In the genomic region with DNA sequence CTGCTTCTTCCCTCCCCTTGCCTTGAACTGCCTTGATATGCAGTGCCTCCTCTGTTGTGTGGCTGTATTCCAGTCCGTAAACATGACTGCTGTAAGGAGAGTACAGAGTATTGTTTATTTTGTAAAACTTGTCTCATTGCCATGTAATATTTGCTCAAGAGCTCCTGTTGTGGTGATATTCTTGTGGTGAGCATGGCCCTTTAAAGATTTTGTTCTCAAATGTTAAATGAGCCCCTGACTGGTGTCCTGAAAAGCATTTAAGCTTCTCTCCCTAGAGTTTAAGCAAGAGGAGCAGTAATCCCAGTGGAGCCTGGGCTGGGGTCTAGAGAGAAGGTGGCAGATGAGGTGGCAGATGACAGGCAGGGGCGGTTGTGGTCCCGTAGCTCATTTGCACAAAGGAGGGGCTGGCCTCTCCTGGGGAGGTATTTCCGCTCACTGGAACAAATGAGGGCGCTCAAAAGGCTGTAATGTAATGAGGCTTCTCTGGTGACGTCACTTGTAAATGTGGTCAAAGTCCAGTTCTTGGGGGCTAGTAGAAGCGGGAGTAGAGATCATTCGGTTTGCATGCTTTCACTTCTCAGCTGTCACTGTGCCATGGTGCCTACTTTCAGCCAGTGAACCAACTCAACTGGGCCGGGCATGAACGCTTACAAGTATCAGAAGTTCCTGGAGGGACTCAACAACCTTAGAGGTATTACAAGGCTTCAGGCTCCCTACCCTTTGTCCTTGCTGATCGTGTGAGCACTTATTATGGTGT, we compare ENCODE assay signal across 8 cellular contexts. TPM values are rescaled to one million over a fixed set of nuclear protein-coding genes. Genes with fewer than 3 reads are reported as not detected.
A peak's percentile ranks its signal among the peaks of the same experiment; 100 is the strongest.
DNase-seq lines count a peak whose midpoint lies in the region; ATAC-seq and TF ChIP-seq lines count a peak whose summit lies in the region.
"Had no signal": no experiment of that assay in that cellular context is flagged by ENCODE, and none has a peak within 500 bp of the region (broad histone marks: within the 10 kb centered on the region; RNA-seq: fewer than 3 reads in every experiment).

No MANE protein-coding gene starts in this region.

- no peaks in the 10 kb centered on the region for H3K36me3 Mint-ChIP-seq in effector memory CD8-positive, alpha-beta T cell (ENCODE audit: insufficient read depth)
- H3K36me3 Mint-ChIP-seq: activated naive CD4-positive, alpha-beta T cell treated with anti-CD3 and anti-CD28 coated beads, Interleukin-2, amount 50 U/mL, for 24 hours had no signal

- peaks cover 5 to 6% of the 10 kb centered on the region in 2 donors for H3K4me1 Mint-ChIP-seq in effector memory CD8-positive, alpha-beta T cell (ENCODE audit: low read depth in 2 of 2)

- no peak for TF ChIP-seq CTCF in smooth muscle cell (IDR thresholded peaks at IDR 0.05; ENCODE audit: borderline replicate concordance, insufficient read depth, poor library complexity, severe bottlenecking)

- WGBS in smooth muscle cell (ENCODE audit: low lambda C conversion rate): 54% methylated on average over 11 of the region's 11 CpGs

- peak overlapping the region; percentile 86 for H3K27ac ChIP-seq in smooth muscle cell (ENCODE audit: low read depth)

- H3K9ac ChIP-seq in smooth muscle cell (ENCODE audit: low read depth): peak overlapping the region; percentile 64

- peaks cover 5% of the 10 kb centered on the region for H3F3A ChIP-seq in smooth muscle cell (ENCODE audit: low read depth)

- no peaks in the 10 kb centered on the region for H3K9me3 Mint-ChIP-seq in effector memory CD8-positive, alpha-beta T cell
- H3K9me3 Mint-ChIP-seq: activated naive CD4-positive, alpha-beta T cell treated with anti-CD3 and anti-CD28 coated beads, Interleukin-2, amount 50 U/mL, for 24 hours had no signal

- H3K36me3 ChIP-seq in smooth muscle cell (ENCODE audit: low read depth): no peaks in the 10 kb centered on the region

- H3K27me3 ChIP-seq in smooth muscle cell (ENCODE audit: low read depth): no peaks in the 10 kb centered on the region

- no peak overlapping the region for H3K27ac Mint-ChIP-seq in effector memory CD8-positive, alpha-beta T cell

- no peak for ATAC-seq in effector memory CD8-positive, alpha-beta T cell (replicated peaks)

- peaks cover 90% of the 10 kb centered on the region for H4K20me1 ChIP-seq in smooth muscle cell (ENCODE audit: low read depth)

- H3K27me3 Mint-ChIP-seq in effector memory CD8-positive, alpha-beta T cell: peaks cover 19 to 24% of the 10 kb centered on the region in 2 donors
- H3K27me3 Mint-ChIP-seq: activated naive CD4-positive, alpha-beta T cell treated with anti-CD3 and anti-CD28 coated beads, Interleukin-2, amount 50 U/mL, for 24 hours had no signal

- peak; percentile 54 for DNase-seq in HK-2 (ENCODE audit: unreplicated experiment)
- DNase-seq in SHP77 treated with DMSO at 0.1 percent for 48 hours (lab: John Stamatoyannopoulos, UW): peak; percentile 24
- no peak for DNase-seq in smooth muscle cell (lab: John Stamatoyannopoulos, UW; ENCODE audit: unreplicated experiment)
- DNase-seq in stimulated activated CD4-positive, alpha-beta T cell treated with anti-CD3 and anti-CD28 coated beads, Interleukin-4, amount 100 ng/mL, for 24 hours: no peak
- DNase-seq in effector memory CD8-positive, alpha-beta T cell: no peak
- DNase-seq in NCI-H2081 treated with DMSO at 0.1 percent for 48 hours (lab: John Stamatoyannopoulos, UW): no peak

- H3K4me1 ChIP-seq in smooth muscle cell (ENCODE audit: low read depth): peaks cover 53% of the 10 kb centered on the region

- peak overlapping the region; percentile 36 for H3K4me3 ChIP-seq in iPS-11a (ENCODE audit: low read depth, low read length)
- peak overlapping the region; percentile 31 for H3K4me3 ChIP-seq in smooth muscle cell

- H3K4me3 Mint-ChIP-seq in effector memory CD8-positive, alpha-beta T cell: no peak overlapping the region
- H3K4me3 Mint-ChIP-seq: activated naive CD4-positive, alpha-beta T cell treated with anti-CD3 and anti-CD28 coated beads, Interleukin-2, amount 50 U/mL, for 24 hours had no signal

- H3K4me2 ChIP-seq in smooth muscle cell: peak overlapping the region; percentile 49

- H3K9me3 ChIP-seq in smooth muscle cell (replicated peaks; ENCODE audit: low read depth): no peaks in the 10 kb centered on the region

- no peak overlapping the region for H2AFZ ChIP-seq in smooth muscle cell (ENCODE audit: low read depth)

- H3K79me2 ChIP-seq in smooth muscle cell (ENCODE audit: low read depth): peaks cover 87% of the 10 kb centered on the region

RNA-seq across cellular contexts. Expression of a gene that starts 46.0 kb away (rescaled TPM):
- total RNA-seq in smooth muscle cell: 186 and 195 TPM in 2 replicates
- polyA plus RNA-seq in smooth muscle cell: 36.9 and 71.9 TPM in 2 replicates

Comparison
In these comparisons a context has a peak if more than half of its experiments do, and no peak if none do; other contexts are left out.
1. DNase-seq: peak in HK-2 (single experiment) and SHP77 treated with DMSO at 0.1 percent for 48 hours (single experiment); none in smooth muscle cell (single experiment), stimulated activated CD4-positive, alpha-beta T cell treated with anti-CD3 and anti-CD28 coated beads, Interleukin-4, amount 100 ng/mL, for 24 hours (single experiment), effector memory CD8-positive, alpha-beta T cell (0 of 3) and NCI-H2081 treated with DMSO at 0.1 percent for 48 hours (single experiment).